In genomic region chr1:242506724-242507123, GRCh38 we compare ENCODE assay signal across 40 cellular contexts. TPM values are rescaled to one million over a fixed set of nuclear protein-coding genes. Genes with fewer than 3 reads are reported as not detected.
"Had no signal": no experiment of that assay in that cellular context is flagged by ENCODE, and none has a peak within 500 bp of the region (broad histone marks: within the 10 kb centered on the region; RNA-seq: fewer than 3 reads in every experiment).

No MANE protein-coding gene starts in this region.

- FAIRE-seq: astrocyte, bronchial epithelial cell had no signal

- H3K4me3 Mint-ChIP-seq: activated naive CD4-positive, alpha-beta T cell treated with anti-CD3 and anti-CD28 coated beads for 36 hours; activated naive CD4-positive, alpha-beta T cell treated with anti-CD3 and anti-CD28 coated beads, Interleukin-2, amount 10 ng/mL, durations not matched to agents 7 days and 5 days; activated naive CD4-positive, alpha-beta T cell treated with anti-CD3 and anti-CD28 coated beads, Interleukin-2, amount 50 U/mL, for 24 hours; activated naive CD8-positive, alpha-beta T cell; activated naive CD8-positive, alpha-beta T cell treated with anti-CD3 and anti-CD28 coated beads for 36 hours; activated naive CD8-positive, alpha-beta T cell treated with anti-CD3 and anti-CD28 coated beads, Interleukin-2, amount 10 ng/mL, durations not matched to agents 7 days and 5 days; activated naive CD8-positive, alpha-beta T cell treated with anti-CD3 and anti-CD28 coated beads, Interleukin-2, amount 50 U/mL, for 24 hours; activated T-cell treated with anti-CD3 and anti-CD28 coated beads, Interleukin-2, amount 50 U/mL, for 24 hours; activated T-cell treated with anti-CD3 and anti-CD28 coated beads, Interleukin-2, amount 50 U/mL, for 4 hours; activated T-cell treated with anti-CD3 and anti-CD28 coated beads, Interleukin-2, amount 50 U/mL, for 72 hours; activated T-helper 1 cell treated with anti-CD3 and anti-CD28 coated beads, Interleukin-12 subunit alpha, Interleukin-12 subunit beta, Interleukin-2, Interleukin-4 antibody, amounts not matched to agents 30 ng/mL and 10 ng/mL and 1 ng/mL, durations not matched to agents 14 hours and 24 hours and 36 hours; activated T-helper 17 cell treated with anti-CD3 and anti-CD28 coated beads, Interleukin-2, amount 50 U/mL, for 72 hours; brain; central memory CD8-positive, alpha-beta T cell had no signal

- H3K4me1 ChIP-seq: adrenal gland, ascending aorta, body of pancreas, breast epithelium had no signal

- H3K36me3 Mint-ChIP-seq: activated naive CD4-positive, alpha-beta T cell treated with anti-CD3 and anti-CD28 coated beads, Interleukin-2, amount 10 ng/mL, durations not matched to agents 7 days and 5 days; activated naive CD4-positive, alpha-beta T cell treated with anti-CD3 and anti-CD28 coated beads, Interleukin-2, amount 50 U/mL, for 24 hours; activated naive CD4-positive, alpha-beta T cell treated with anti-CD3 and anti-CD28 coated beads, Interleukin-2, amount 50 U/mL, for 72 hours; activated naive CD8-positive, alpha-beta T cell; activated naive CD8-positive, alpha-beta T cell treated with anti-CD3 and anti-CD28 coated beads for 36 hours; activated naive CD8-positive, alpha-beta T cell treated with anti-CD3 and anti-CD28 coated beads, Interleukin-2, amount 10 ng/mL, durations not matched to agents 7 days and 5 days; brain had no signal

- H3K27ac Mint-ChIP-seq: activated naive CD4-positive, alpha-beta T cell treated with anti-CD3 and anti-CD28 coated beads for 36 hours; activated naive CD4-positive, alpha-beta T cell treated with anti-CD3 and anti-CD28 coated beads, Interleukin-2, amount 10 ng/mL, durations not matched to agents 7 days and 5 days; activated naive CD4-positive, alpha-beta T cell treated with anti-CD3 and anti-CD28 coated beads, Interleukin-2, amount 50 U/mL, for 24 hours; activated naive CD4-positive, alpha-beta T cell treated with anti-CD3 and anti-CD28 coated beads, Interleukin-2, amount 50 U/mL, for 72 hours; activated naive CD8-positive, alpha-beta T cell; activated naive CD8-positive, alpha-beta T cell treated with anti-CD3 and anti-CD28 coated beads for 36 hours; activated naive CD8-positive, alpha-beta T cell treated with anti-CD3 and anti-CD28 coated beads, Interleukin-2, amount 10 ng/mL, durations not matched to agents 7 days and 5 days; activated naive CD8-positive, alpha-beta T cell treated with anti-CD3 and anti-CD28 coated beads, Interleukin-2, amount 50 U/mL, for 24 hours; activated T-cell treated with anti-CD3 and anti-CD28 coated beads, Interleukin-2, amount 50 U/mL, for 24 hours; activated T-cell treated with anti-CD3 and anti-CD28 coated beads, Interleukin-2, amount 50 U/mL, for 72 hours; activated T-helper 1 cell treated with anti-CD3 and anti-CD28 coated beads, Interleukin-12 subunit alpha, Interleukin-12 subunit beta, Interleukin-2, Interleukin-4 antibody, amounts not matched to agents 30 ng/mL and 10 ng/mL and 1 ng/mL, durations not matched to agents 14 hours and 24 hours and 36 hours; activated T-helper 17 cell treated with anti-CD3 and anti-CD28 coated beads, Interleukin-2, amount 50 U/mL, for 72 hours; activated T-helper 2 cell treated with anti-CD3 and anti-CD28 coated beads, Interferon-gamma antibody, Interleukin-2, Interleukin-4, amounts not matched to agents 10 μg/mL and 5 μg/mL and 100 μg/mL, durations not matched to agents 14 hours and 24 hours and 36 hours; brain had no signal

- H3K27ac ChIP-seq: adrenal gland, ascending aorta, body of pancreas, brain microvascular endothelial cell, breast epithelium, cardiac muscle cell had no signal

- H3K9me3 ChIP-seq: adrenal gland, ascending aorta, body of pancreas, breast epithelium had no signal

- ATAC-seq: activated naive CD4-positive, alpha-beta T cell treated with anti-CD3 and anti-CD28 coated beads, Interleukin-2, amount 50 U/mL, for 72 hours; activated naive CD8-positive, alpha-beta T cell treated with anti-CD3 and anti-CD28 coated beads, Interleukin-2, amount 50 U/mL, for 24 hours; activated T-cell treated with anti-CD3 and anti-CD28 coated beads, Interleukin-2, amount 50 U/mL, for 4 hours; activated T-cell treated with anti-CD3 and anti-CD28 coated beads, Interleukin-2, amount 50 U/mL, for 72 hours; activated T-helper 17 cell treated with anti-CD3 and anti-CD28 coated beads, Interleukin-2, amount 50 U/mL, for 72 hours; body of pancreas had no signal

- H3K4me1 Mint-ChIP-seq: activated naive CD4-positive, alpha-beta T cell treated with anti-CD3 and anti-CD28 coated beads, Interleukin-2, amount 10 ng/mL, durations not matched to agents 7 days and 5 days; activated naive CD4-positive, alpha-beta T cell treated with anti-CD3 and anti-CD28 coated beads, Interleukin-2, amount 50 U/mL, for 24 hours; activated naive CD8-positive, alpha-beta T cell treated with anti-CD3 and anti-CD28 coated beads for 36 hours; activated naive CD8-positive, alpha-beta T cell treated with anti-CD3 and anti-CD28 coated beads, Interleukin-2, amount 10 ng/mL, durations not matched to agents 7 days and 5 days; activated naive CD8-positive, alpha-beta T cell treated with anti-CD3 and anti-CD28 coated beads, Interleukin-2, amount 50 U/mL, for 24 hours; activated T-helper 17 cell treated with anti-CD3 and anti-CD28 coated beads, Interleukin-2, amount 50 U/mL, for 72 hours; brain; central memory CD8-positive, alpha-beta T cell had no signal

- H3K36me3 ChIP-seq: adrenal gland, ascending aorta, brain microvascular endothelial cell, breast epithelium, cardiac muscle cell had no signal

- H3K27me3 Mint-ChIP-seq: activated naive CD4-positive, alpha-beta T cell treated with anti-CD3 and anti-CD28 coated beads, Interleukin-2, amount 10 ng/mL, durations not matched to agents 7 days and 5 days; central memory CD8-positive, alpha-beta T cell had no signal

- H3K27me3 ChIP-seq: adrenal gland, ascending aorta, body of pancreas, brain microvascular endothelial cell, breast epithelium, cardiac muscle cell had no signal

- H3K4me3 ChIP-seq: adrenal gland, ascending aorta, body of pancreas, breast epithelium, cardiac muscle cell had no signal

- DNase-seq: activated effector memory CD4-positive, alpha-beta T cell treated with anti-CD3 and anti-CD28 coated beads, Interleukin-2, amount 50 U/mL, for 16 hours; activated effector memory CD4-positive, alpha-beta T cell treated with Interleukin-2 at 50 U/mL for 16 hours; activated gamma-delta T cell; activated gamma-delta T cell treated with Interleukin-2 at 50 U/mL for 16 hours; activated naive CD4-positive, alpha-beta T cell; activated naive CD4-positive, alpha-beta T cell treated with anti-CD3 and anti-CD28 coated beads for 36 hours; activated naive CD4-positive, alpha-beta T cell treated with anti-CD3 and anti-CD28 coated beads, Interleukin-2, amount 10 ng/mL, durations not matched to agents 7 days and 5 days; activated naive CD4-positive, alpha-beta T cell treated with anti-CD3 and anti-CD28 coated beads, Interleukin-2, amount 50 U/mL, for 16 hours; activated naive CD4-positive, alpha-beta T cell treated with Interleukin-2 at 50 U/mL for 16 hours; activated naive CD8-positive, alpha-beta T cell treated with anti-CD3 and anti-CD28 coated beads for 36 hours; activated naive CD8-positive, alpha-beta T cell treated with anti-CD3 and anti-CD28 coated beads, Interleukin-2, amount 10 ng/mL, durations not matched to agents 7 days and 5 days; activated naive CD8-positive, alpha-beta T cell treated with anti-CD3 and anti-CD28 coated beads, Interleukin-2, amount 50 U/mL, for 24 hours; activated T-cell treated with anti-CD3 and anti-CD28 coated beads, Interleukin-2, amount 50 U/mL, for 24 hours; activated T-cell treated with anti-CD3 and anti-CD28 coated beads, Interleukin-2, amount 50 U/mL, for 4 hours; activated T-cell treated with anti-CD3 and anti-CD28 coated beads, Interleukin-2, amount 50 U/mL, for 48 hours; activated T-cell treated with anti-CD3 and anti-CD28 coated beads, Interleukin-2, amount 50 U/mL, for 72 hours; adrenal gland; amniotic stem cell; amygdala; anterior cingulate cortex; aorta; body of pancreas; brain microvascular endothelial cell; caudate nucleus; central memory CD4-positive, alpha-beta T cell; cerebellar nuclear complex had no signal

- H3K9me3 Mint-ChIP-seq: activated naive CD4-positive, alpha-beta T cell treated with anti-CD3 and anti-CD28 coated beads, Interleukin-2, amount 50 U/mL, for 24 hours; activated naive CD8-positive, alpha-beta T cell treated with anti-CD3 and anti-CD28 coated beads for 36 hours; activated naive CD8-positive, alpha-beta T cell treated with anti-CD3 and anti-CD28 coated beads, Interleukin-2, amount 10 ng/mL, durations not matched to agents 7 days and 5 days; activated naive CD8-positive, alpha-beta T cell treated with anti-CD3 and anti-CD28 coated beads, Interleukin-2, amount 50 U/mL, for 24 hours; activated T-cell treated with anti-CD3 and anti-CD28 coated beads, Interleukin-2, amount 50 U/mL, for 24 hours; activated T-cell treated with anti-CD3 and anti-CD28 coated beads, Interleukin-2, amount 50 U/mL, for 4 hours; activated T-helper 1 cell treated with anti-CD3 and anti-CD28 coated beads, Interleukin-12 subunit alpha, Interleukin-12 subunit beta, Interleukin-2, Interleukin-4 antibody, amounts not matched to agents 30 ng/mL and 10 ng/mL and 1 ng/mL, durations not matched to agents 14 hours and 24 hours and 36 hours; activated T-helper 17 cell treated with anti-CD3 and anti-CD28 coated beads, Interleukin-2, amount 50 U/mL, for 72 hours; activated T-helper 2 cell treated with anti-CD3 and anti-CD28 coated beads, Interferon-gamma antibody, Interleukin-2, Interleukin-4, amounts not matched to agents 10 μg/mL and 5 μg/mL and 100 μg/mL, durations not matched to agents 14 hours and 24 hours and 36 hours; brain had no signal

RNA-seq across cellular contexts. Expression of gene PLD5, which starts 17.8 kb away (rescaled TPM):
- total RNA-seq: activated naive CD4-positive, alpha-beta T cell treated with anti-CD3 and anti-CD28 coated beads for 36 hours; activated naive CD4-positive, alpha-beta T cell treated with anti-CD3 and anti-CD28 coated beads, Interleukin-2, amount 50 U/mL, for 72 hours; activated naive CD8-positive, alpha-beta T cell treated with anti-CD3 and anti-CD28 coated beads for 36 hours; activated naive CD8-positive, alpha-beta T cell treated with anti-CD3 and anti-CD28 coated beads, Interleukin-2, amount 10 ng/mL, durations not matched to agents 7 days and 5 days; activated T-cell treated with anti-CD3 and anti-CD28 coated beads, Interleukin-2, amount 50 U/mL, for 4 hours; activated T-cell treated with anti-CD3 and anti-CD28 coated beads, Interleukin-2, amount 50 U/mL, for 72 hours; activated T-helper 1 cell treated with anti-CD3 and anti-CD28 coated beads, Interleukin-12 subunit alpha, Interleukin-12 subunit beta, Interleukin-2, Interleukin-4 antibody, amounts not matched to agents 30 ng/mL and 10 ng/mL and 1 ng/mL, durations not matched to agents 14 hours and 24 hours and 36 hours; activated T-helper 17 cell treated with anti-CD3 and anti-CD28 coated beads, Interleukin-2, amount 50 U/mL, for 72 hours; activated T-helper 2 cell treated with anti-CD3 and anti-CD28 coated beads, Interferon-gamma antibody, Interleukin-2, Interleukin-4, amounts not matched to agents 10 μg/mL and 5 μg/mL and 100 μg/mL, durations not matched to agents 14 hours and 24 hours and 36 hours; chondrocyte had no signal
